9 cellular contexts compared by ENCODE assay signal in the genomic region with DNA sequence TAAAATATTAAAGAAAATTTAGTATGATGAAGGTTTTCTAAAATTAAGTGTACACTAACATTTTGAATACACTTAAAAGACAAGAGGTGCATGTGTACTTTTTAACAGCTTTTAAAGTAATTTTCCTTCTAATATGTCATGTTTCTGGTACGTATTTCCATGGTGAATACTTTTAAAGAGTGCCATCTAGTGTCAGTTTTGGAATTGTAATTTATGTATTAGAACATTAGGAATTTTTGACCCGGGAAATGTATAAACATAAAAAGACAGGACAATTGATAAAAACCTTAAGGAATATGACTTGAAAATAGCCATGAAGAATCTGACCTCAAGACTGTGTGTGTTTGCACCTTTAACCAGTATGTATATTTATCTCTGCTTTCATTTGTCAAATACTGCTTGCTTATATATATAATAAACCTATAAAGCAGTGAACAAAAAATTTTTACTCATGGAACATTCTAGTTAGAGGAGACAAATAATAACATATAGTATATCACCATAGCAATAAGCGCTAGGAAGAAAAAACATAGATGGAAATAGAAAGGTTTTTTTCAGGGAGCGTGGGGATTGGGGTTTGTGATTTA. TPM values are rescaled to one million over a fixed set of nuclear protein-coding genes. Genes with fewer than 3 reads are reported as not detected.
DNase-seq lines count a peak whose midpoint lies in the region; ATAC-seq and TF ChIP-seq lines count a peak whose summit lies in the region.
"Had no signal": no experiment of that assay in that cellular context is flagged by ENCODE, and none has a peak within 500 bp of the region (broad histone marks: within the 10 kb centered on the region; RNA-seq: fewer than 3 reads in every experiment).

No MANE protein-coding gene starts in this region.

- peak; percentile 54 to 74 for TF ChIP-seq CTCF in brain (conservative IDR thresholded peaks at IDR 0.05)
- TF ChIP-seq CTCF in lower lobe of right lung (IDR thresholded peaks at IDR 0.05) = peak; percentile 55

- no peaks in the 10 kb centered on the region for H3K9me3 ChIP-seq in lower lobe of right lung
- H3K9me3 ChIP-seq: neutrophil had no signal

- peak in 1 of 2 donors; percentile 64 for ATAC-seq in lower lobe of right lung
- no peak for ATAC-seq in activated T-cell treated with anti-CD3 and anti-CD28 coated beads, Interleukin-2, amount 50 U/mL, for 4 hours

- H3K36me3 Mint-ChIP-seq in brain = peaks cover 3% of the 10 kb centered on the region
- H3K36me3 Mint-ChIP-seq in activated T-cell treated with anti-CD3 and anti-CD28 coated beads, Interleukin-2, amount 50 U/mL, for 4 hours (ENCODE audit: insufficient read depth) = peaks cover 7% of the 10 kb centered on the region

- peak; percentile 3 for DNase-seq in DMS79 treated with DMSO at 0.1 percent for 48 hours (lab: John Stamatoyannopoulos, UW)
- DNase-seq in DMS79 (lab: John Stamatoyannopoulos, UW) = no peak
- peak in 2 of 3 experiments; percentile 5 to 64 for DNase-seq in NCI-H1417 (lab: John Stamatoyannopoulos, UW)
- no peak for DNase-seq in lower lobe of right lung
- DNase-seq in GDM1 (lab: John Stamatoyannopoulos, UW) = no peak
- DNase-seq in activated T-cell treated with anti-CD3 and anti-CD28 coated beads, Interleukin-2, amount 50 U/mL, for 4 hours = no peak
- no peak for DNase-seq in HuH-7 (ENCODE audit: low spot score)

- H3K4me3 ChIP-seq in lower lobe of right lung = no peak overlapping the region

- H3K27ac ChIP-seq in lower lobe of right lung = no peak overlapping the region
- H3K27ac ChIP-seq: neutrophil had no signal

- intact Hi-C loops in lower lobe of right lung (cut with DNase I) = no loop called here

- H3K4me3 Mint-ChIP-seq in brain = no peak overlapping the region
- H3K4me3 Mint-ChIP-seq in activated T-cell treated with anti-CD3 and anti-CD28 coated beads, Interleukin-2, amount 50 U/mL, for 4 hours = no peak overlapping the region

- peaks cover 14% of the 10 kb centered on the region for H3K4me1 ChIP-seq in lower lobe of right lung

- H3K9me3 Mint-ChIP-seq in brain = no peaks in the 10 kb centered on the region
- H3K9me3 Mint-ChIP-seq in activated T-cell treated with anti-CD3 and anti-CD28 coated beads, Interleukin-2, amount 50 U/mL, for 4 hours = no peaks in the 10 kb centered on the region

- no peaks in the 10 kb centered on the region for H3K27me3 ChIP-seq in lower lobe of right lung (ENCODE audit: low read depth)
- H3K27me3 ChIP-seq: neutrophil had no signal

- no peak overlapping the region for H3K27ac Mint-ChIP-seq in brain

- H3K4me1 Mint-ChIP-seq in brain = peaks cover 32% of the 10 kb centered on the region
- H3K4me1 Mint-ChIP-seq in activated T-cell treated with anti-CD3 and anti-CD28 coated beads, Interleukin-2, amount 50 U/mL, for 4 hours (ENCODE audit: low read depth) = peaks cover 1% of the 10 kb centered on the region

- H3K27me3 Mint-ChIP-seq in brain = no peaks in the 10 kb centered on the region
- H3K27me3 Mint-ChIP-seq in activated T-cell treated with anti-CD3 and anti-CD28 coated beads, Interleukin-2, amount 50 U/mL, for 4 hours (ENCODE audit: low read depth) = no peaks in the 10 kb centered on the region

- peaks cover 7% of the 10 kb centered on the region for H3K36me3 ChIP-seq in lower lobe of right lung

RNA-seq across cellular contexts. Expression of gene GSTCD, which starts 7.2 kb away (rescaled TPM):
- polyA plus RNA-seq in brain (ENCODE audit: insufficient read depth, low read depth, low replicate concordance) = 5.2 TPM
- 6.7 TPM for total RNA-seq in lower lobe of right lung
- total RNA-seq in activated T-cell treated with anti-CD3 and anti-CD28 coated beads, Interleukin-2, amount 50 U/mL, for 4 hours = 10 to 100 TPM; 13.2 to 16.6 (median 14.2) TPM

RNA-seq across cellular contexts. Expression of gene INTS12, which starts 7.3 kb away (rescaled TPM):
- 16.6 TPM for polyA plus RNA-seq in brain (ENCODE audit: insufficient read depth, low read depth, low replicate concordance)
- 19.1 TPM for total RNA-seq in lower lobe of right lung
- 10 to 100 TPM; 24.2 to 26.1 (median 25.2) TPM for total RNA-seq in activated T-cell treated with anti-CD3 and anti-CD28 coated beads, Interleukin-2, amount 50 U/mL, for 4 hours

Comparison
In these comparisons a context has a peak if more than half of its experiments do, and no peak if none do; other contexts are left out.
1. DNase-seq: peak in DMS79 treated with DMSO at 0.1 percent for 48 hours (single experiment) and NCI-H1417 (2 of 3); none in DMS79 (single experiment), lower lobe of right lung (single experiment), GDM1 (single experiment), activated T-cell treated with anti-CD3 and anti-CD28 coated beads, Interleukin-2, amount 50 U/mL, for 4 hours (single experiment) and HuH-7 (single experiment).